8 cellular contexts compared by ENCODE assay signal in genomic region chr22:28019881-28020861, GRCh38.
DNase-seq lines count a peak whose midpoint lies in the region; ATAC-seq, FAIRE-seq and TF ChIP-seq lines count a peak whose summit lies in the region.

No MANE protein-coding gene starts in this region.

- peaks cover 5% of the 10 kb centered on the region for H4K20me1 ChIP-seq in osteoblast (ENCODE audit: insufficient read depth, low read length)

- POLR2A ChIA-PET in RWPE1 (lab: Yijun Ruan, JAX; ENCODE audit: low non-redundant PET): no interaction called here

- H3K27me3 ChIP-seq in osteoblast (ENCODE audit: insufficient read depth, low read length): no peaks in the 10 kb centered on the region
- H3K27me3 ChIP-seq in thoracic aorta (replicated peaks; ENCODE audit: insufficient read depth): no peaks in the 10 kb centered on the region

- H3K36me3 ChIP-seq in osteoblast (ENCODE audit: insufficient read depth, low read length) (no peaks in the 10 kb centered on the region), thoracic aorta (no peaks in the 10 kb centered on the region)

- no peak for FAIRE-seq in D721Med (lab: Jason Lieb, UNC)

- no peaks in the 10 kb centered on the region for H3K79me2 ChIP-seq in osteoblast (ENCODE audit: insufficient read depth, low read length)

- H3K9me3 ChIP-seq in osteoblast (ENCODE audit: low read depth, low read length): no peaks in the 10 kb centered on the region
- no peaks in the 10 kb centered on the region for H3K9me3 ChIP-seq in thoracic aorta

- peak; percentile 69 for TF ChIP-seq CTCF in D721Med (IDR thresholded peaks at IDR 0.05; ENCODE audit: insufficient read depth, missing control alignments)
- peak; percentile 93 for TF ChIP-seq CTCF in RWPE1 (conservative IDR thresholded peaks at IDR 0.05; ENCODE audit: low read depth)
- TF ChIP-seq CTCF in osteoblast (IDR thresholded peaks at IDR 0.05; ENCODE audit: extremely low read depth, low read depth, low read length): peak; percentile 92
- peak; percentile 92 for TF ChIP-seq CTCF in thoracic aorta (IDR thresholded peaks at IDR 0.05)

- H3K4me3 ChIP-seq in osteoblast (ENCODE audit: insufficient read depth, low read length) (no peak overlapping the region), thoracic aorta (no peak overlapping the region)

- H3K4me1 ChIP-seq in osteoblast (ENCODE audit: insufficient read depth, low read length) (no peaks in the 10 kb centered on the region), thoracic aorta (ENCODE audit: control insufficient read depth in 1 of 2, low read depth in 2 of 2) (no peaks in the 10 kb centered on the region)

- H3K4me2 ChIP-seq in osteoblast (ENCODE audit: insufficient read depth, low read length): no peak overlapping the region

- H3K27ac ChIP-seq in RWPE1 (peak overlapping the region; percentile 47), osteoblast (ENCODE audit: low read depth, low read length) (no peak overlapping the region), thoracic aorta (no peak overlapping the region)

- no peak overlapping the region for H2AFZ ChIP-seq in osteoblast (ENCODE audit: low read length)

- DNase-seq in D721Med (ENCODE audit: insufficient read length, low spot score): peak; percentile 44
- peak; percentile 72 for DNase-seq in HK-2 (ENCODE audit: unreplicated experiment)
- peak; percentile 53 for DNase-seq in RWPE1 (ENCODE audit: low spot score)
- peak; percentile 85 for DNase-seq in activated effector memory CD4-positive, alpha-beta T cell treated with anti-CD3 and anti-CD28 coated beads, Interleukin-2, amount 50 U/mL, for 16 hours
- DNase-seq in germinal center (ENCODE audit: low spot score): peak; percentile 79
- DNase-seq in osteoblast (ENCODE audit: insufficient read length, low spot score, missing footprints): peak; percentile 99
- DNase-seq in thoracic aorta (ENCODE audit: low spot score): no peak

- CTCF ChIA-PET in RWPE1 (lab: Yijun Ruan, JAX): interaction anchor here (0.6 to 1.0 kb wide), 5 partner anchors 13 to 854 kb away, joined by 3 to 4 read pairs (median 3); no protein-coding TSS in a partner anchor

- ATAC-seq in thoracic aorta (ENCODE audit: insufficient number of reproducible peaks, low FRiP score, low read depth) (no peak), GM21619 (IDR thresholded peaks at IDR 0.05; ENCODE audit: unreplicated experiment) (no peak)
